In the genomic region with DNA sequence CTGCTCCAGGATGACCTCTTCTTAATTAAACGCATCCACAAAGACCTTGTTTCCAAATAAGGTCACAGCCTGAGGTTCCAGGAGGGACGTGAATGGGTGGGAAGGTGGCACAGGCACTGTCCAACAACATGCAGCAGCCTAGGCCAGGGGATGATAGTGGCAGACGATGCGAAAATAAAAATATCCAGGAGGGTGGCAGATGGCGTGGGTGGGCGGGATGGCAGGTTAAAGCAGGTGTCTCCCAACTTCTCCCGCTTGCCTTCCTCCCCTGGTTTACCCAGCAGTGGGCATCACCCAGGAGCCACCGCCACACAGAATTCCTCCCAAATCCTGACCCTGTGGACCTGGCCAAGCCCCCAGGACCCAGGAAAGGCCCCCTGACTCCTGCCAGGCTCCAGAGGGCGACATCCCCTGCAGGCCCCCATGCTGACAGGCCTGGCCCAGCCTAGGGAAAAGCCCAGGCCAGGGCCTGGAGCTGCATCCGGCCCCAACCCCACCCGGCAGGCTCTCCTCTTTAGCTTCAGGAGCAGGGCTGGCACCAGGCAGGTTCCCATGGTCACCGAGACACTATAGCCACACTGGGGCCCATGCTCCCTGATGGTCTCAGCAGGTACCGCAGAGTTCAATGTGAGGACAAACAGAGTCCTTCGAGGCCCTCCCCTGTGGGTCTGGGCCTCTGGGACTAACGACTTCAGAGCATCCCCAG, we compare ENCODE assay signal across 11 cellular contexts. TPM values are rescaled to one million over a fixed set of nuclear protein-coding genes. Genes with fewer than 3 reads are reported as not detected.
DNase-seq lines count a peak whose midpoint lies in the region; ATAC-seq and TF ChIP-seq lines count a peak whose summit lies in the region.
"Had no signal": no experiment of that assay in that cellular context is flagged by ENCODE, and none has a peak within 500 bp of the region (broad histone marks: within the 10 kb centered on the region; RNA-seq: fewer than 3 reads in every experiment).

No MANE protein-coding gene starts in this region.

- peaks cover 20% of the 10 kb centered on the region for H3K4me1 ChIP-seq in right cardiac atrium (ENCODE audit: control insufficient read depth, insufficient read depth, low read length)
- peaks cover 34 to 100% (median 80%) of the 10 kb centered on the region in 6 donors for H3K4me1 ChIP-seq in spleen

- H3K4me3 ChIP-seq in right cardiac atrium (ENCODE audit: low read length): no peak overlapping the region
- H3K4me3 ChIP-seq in spleen: no peak overlapping the region
- H3K4me3 ChIP-seq: ascending aorta had no signal

- H3K36me3 ChIP-seq in spleen: peaks cover 0 to 30% (median 0%) of the 10 kb centered on the region in 6 donors
- H3K36me3 ChIP-seq: ascending aorta had no signal

- intact Hi-C loops in right cardiac atrium (cut with DNase I) (loop anchor here in 1 of 4 donors (10.0 kb wide), 1 partner anchor 173 kb away; no protein-coding TSS in a partner anchor), spleen (cut with DNase I; ENCODE audit: low total_unique reads) (no loop called here)

- DNase-seq in NCI-H1417 (lab: John Stamatoyannopoulos, UW) (peak in 2 of 3 experiments; percentile 91 to 97), SK-N-DZ (ENCODE audit: low spot score) (peak; percentile 67), right cardiac atrium (no peak), spleen (peak; percentile 60), NCI-H446 (lab: John Stamatoyannopoulos, UW) (no peak), NCI-H226 (no peak)
- no peak for DNase-seq in stimulated activated CD4-positive, alpha-beta T cell treated with anti-CD3 and anti-CD28 coated beads, Interleukin-15, amount 100 ng/mL, for 24 hours
- DNase-seq: CD8-positive, alpha-beta T cell; stimulated activated CD4-positive, alpha-beta T cell treated with anti-CD3 and anti-CD28 coated beads, Interleukin-12 subunit alpha, Interleukin-12 subunit beta, amount 100 ng/mL, for 4 hours; stimulated activated CD8-positive, alpha-beta memory T cell treated with anti-CD3 and anti-CD28 coated beads, Interleukin-4, amount 100 ng/mL, for 48 hours had no signal

- H3K27me3 ChIP-seq in right cardiac atrium (ENCODE audit: control insufficient read depth, insufficient read depth) (no peaks in the 10 kb centered on the region), spleen (replicated peaks in 1 of 7) (no peaks in the 10 kb centered on the region)
- H3K27me3 ChIP-seq: ascending aorta had no signal

- no peak for TF ChIP-seq POLR2A in spleen (IDR thresholded peaks at IDR 0.05)

- WGBS in right cardiac atrium: 55% methylated on average over 15 of the region's 15 CpGs
- 75 to 79% (median 77%) methylated on average over 13 to 15 of the region's 15 CpGs for WGBS in spleen, 5 donors

- no peak for ATAC-seq in right cardiac atrium
- ATAC-seq: CD8-positive, alpha-beta T cell had no signal

- H3K27ac ChIP-seq in right cardiac atrium (ENCODE audit: low read length): peak overlapping the region; percentile 30
- peak overlapping the region in 3 of 8 donors; percentile 18 to 29 (median 28) for H3K27ac ChIP-seq in spleen
- H3K27ac ChIP-seq: ascending aorta had no signal

- no peak for TF ChIP-seq CTCF in spleen (IDR thresholded peaks at IDR 0.05 in 8 of 11, conservative IDR thresholded peaks at IDR 0.05 in 3 of 11)

- H3K9me3 ChIP-seq in right cardiac atrium (ENCODE audit: control insufficient read depth, low read length) (no peaks in the 10 kb centered on the region), spleen (peaks cover 0 to 3% (median 0%) of the 10 kb centered on the region in 8 donors)
- H3K9me3 ChIP-seq: ascending aorta had no signal

RNA-seq across cellular contexts. Expression of gene NCOR2, which starts 9.7 kb away (rescaled TPM):
- polyA plus RNA-seq in SK-N-DZ (2014; cell fraction: cytosol; rRNA removed): 11.5 and 13.0 TPM in 2 replicates
- 19.1 and 41.1 TPM in 2 replicates for polyA plus RNA-seq in SK-N-DZ (2014; cell fraction: nucleus; rRNA removed)
- 100 to 1,000 TPM; 137 to 166 (median 146) TPM for total RNA-seq in right cardiac atrium
- polyA plus RNA-seq in right cardiac atrium: 66.4 TPM
- 100 to 1,000 TPM; 145 to 236 (median 174) TPM for total RNA-seq in spleen
- polyA plus RNA-seq in spleen: 10 to 100 TPM; 13.2 to 60.6 (median 17.2) TPM

Comparison
In these comparisons a context has a peak if more than half of its experiments do, and no peak if none do; other contexts are left out.
1. DNase-seq: peak in NCI-H1417 (2 of 3), SK-N-DZ (single experiment) and spleen (single experiment); none in right cardiac atrium (0 of 3), NCI-H446 (0 of 2), NCI-H226 (single experiment) and stimulated activated CD4-positive, alpha-beta T cell treated with anti-CD3 and anti-CD28 coated beads, Interleukin-15, amount 100 ng/mL, for 24 hours (single experiment).